11 cellular contexts compared by ENCODE assay signal in the genomic region with DNA sequence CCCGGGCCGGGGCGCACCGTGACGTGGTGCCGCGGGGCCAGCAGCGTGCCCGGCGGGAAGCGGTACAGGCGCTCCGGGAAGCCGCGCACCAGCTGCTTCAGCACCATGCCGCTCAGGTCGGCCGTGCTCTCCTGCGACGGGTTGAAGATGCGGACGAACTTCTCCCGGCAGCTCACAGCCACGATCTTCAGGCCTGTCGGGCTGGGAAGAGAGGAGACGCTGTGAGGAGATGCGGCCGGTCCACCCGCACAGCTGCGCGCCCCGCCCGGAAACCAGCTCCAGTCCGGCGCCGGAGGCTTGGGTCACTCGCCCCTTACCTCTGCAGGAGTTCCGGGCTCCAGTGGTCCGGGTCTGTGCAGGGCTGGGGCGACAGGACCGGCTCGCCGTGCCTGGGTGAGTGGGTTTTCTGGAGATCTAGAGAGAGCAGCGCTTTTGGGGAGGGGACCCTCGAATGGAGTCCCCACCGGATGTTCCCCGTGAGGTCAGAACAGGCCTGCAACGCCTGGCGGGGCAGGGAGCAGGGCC. TPM values are rescaled to one million over a fixed set of nuclear protein-coding genes. Genes with fewer than 3 reads are reported as not detected.
DNase-seq lines count a peak whose midpoint lies in the region; ATAC-seq, FAIRE-seq and TF ChIP-seq lines count a peak whose summit lies in the region.
"Had no signal": no experiment of that assay in that cellular context is flagged by ENCODE, and none has a peak within 500 bp of the region (broad histone marks: within the 10 kb centered on the region; RNA-seq: fewer than 3 reads in every experiment).

No MANE protein-coding gene starts in this region.

- no peak overlapping the region for H3K4me2 ChIP-seq in IMR-90 (ENCODE audit: low read depth, low read length)

- H3K4me3 ChIP-seq in IMR-90 (ENCODE audit: insufficient read depth, low read depth, low read length) (no peak overlapping the region), epithelial cell of proximal tubule (ENCODE audit: low read depth, low read length) (peak overlapping the region; percentile 26), small intestine (ENCODE audit: low read depth in 1 of 2, low read length in 2 of 2) (peak overlapping the region in 1 of 2 donors; percentile 45)

- H4K5ac ChIP-seq in IMR-90 (ENCODE audit: low read depth, low read length), result no peak overlapping the region

- FAIRE-seq in small intestine (lab: Jason Lieb, UNC), result no peak

- in situ Hi-C loops in IMR-90 (cut with MboI; ENCODE audit: low sequenced_read_pairs), result no loop called here

- no peaks in the 10 kb centered on the region for H3K9me1 ChIP-seq in IMR-90 (ENCODE audit: insufficient read depth, low read length)

- peaks cover 6% of the 10 kb centered on the region; the same call in 1 of the 2 replicates for H4K20me1 ChIP-seq in IMR-90 (ENCODE audit: insufficient read depth, low read length)

- H2BK20ac ChIP-seq in IMR-90 (ENCODE audit: low read depth, low read length), result no peak overlapping the region

- no peak for TF ChIP-seq RAD21 in IMR-90 (IDR thresholded peaks at IDR 0.05; ENCODE audit: low read length)

- peak overlapping the region; percentile 72 for H2AK9ac ChIP-seq in IMR-90 (replicated peaks; ENCODE audit: low read depth, low read length, poor library complexity)

- H3K56ac ChIP-seq in IMR-90 (ENCODE audit: extremely low read depth, insufficient read depth, low read length), result no peak overlapping the region

- H3K36me3 ChIP-seq in IMR-90 (ENCODE audit: control insufficient read depth, insufficient read depth, low read length), result no peaks in the 10 kb centered on the region
- no peaks in the 10 kb centered on the region for H3K36me3 ChIP-seq in small intestine (ENCODE audit: control insufficient read depth in 2 of 2, insufficient read depth in 2 of 2, low read length in 2 of 2)

- WGBS in IMR-90 (ENCODE audit: extremely low coverage in 2 of 2, insufficient read length in 1 of 2), 2 experiments, result 7% methylated on average over 26 of the region's 49 CpGs; no CpG with 5 or more reads in 1 of the 2 experiments
- 11 to 22% (median 20%) methylated on average over 37 to 49 of the region's 49 CpGs for WGBS in small intestine, 3 donors

- H3K23ac ChIP-seq in IMR-90 (ENCODE audit: low read depth, low read length), result no peak overlapping the region

- H3K4me1 ChIP-seq in IMR-90 (ENCODE audit: control insufficient read depth, insufficient read depth, low read length) (peaks cover 7% of the 10 kb centered on the region), small intestine (ENCODE audit: control insufficient read depth in 2 of 2, insufficient read depth in 1 of 2, low read depth in 1 of 2, low read length in 1 of 2) (no peaks in the 10 kb centered on the region)

- H3K18ac ChIP-seq in IMR-90 (ENCODE audit: low read depth, low read length), result no peak overlapping the region

- H2BK15ac ChIP-seq in IMR-90 (ENCODE audit: low read depth, low read length), result no peak overlapping the region

- H3K14ac ChIP-seq in IMR-90 (replicated peaks; ENCODE audit: low read depth, low read length), result no peak overlapping the region

- H2BK5ac ChIP-seq in IMR-90 (ENCODE audit: low read depth, low read length, poor library complexity, severe bottlenecking), result no peak overlapping the region

- intact Hi-C loops in IMR-90 (cut with micrococcal nuclease) (loop anchor here (10.0 kb wide), 1 partner anchor 169 kb away; no protein-coding TSS in a partner anchor), posterior vena cava (cut with DNase I) (loop anchor here (10.0 kb wide), 1 partner anchor 169 kb away; no protein-coding TSS in a partner anchor)

- no peak overlapping the region for H4K91ac ChIP-seq in IMR-90 (ENCODE audit: insufficient read depth, low read depth, low read length)

- H4K8ac ChIP-seq in IMR-90 (ENCODE audit: low read depth in 2 of 2, low read length in 2 of 2), result no peak overlapping the region

- no TSS peak for BruUV-seq in IMR-90 (replicated peaks; lab: Mats Ljungman, UMichigan)

- no peak for TF ChIP-seq CTCF in IMR-90 (conservative IDR thresholded peaks at IDR 0.05; ENCODE audit: low read depth, low read length)
- no peak for TF ChIP-seq CTCF in epithelial cell of proximal tubule (conservative IDR thresholded peaks at IDR 0.05; ENCODE audit: low read depth, low read length)

- ATAC-seq in IMR-90 (ENCODE audit: low read depth) (no peak), GM18511 (IDR thresholded peaks at IDR 0.05; ENCODE audit: unreplicated experiment) (no peak), HG03025 (IDR thresholded peaks at IDR 0.05; ENCODE audit: low FRiP score, unreplicated experiment) (no peak)

- no peaks in the 10 kb centered on the region; a peak in 1 of 4 replicates for H3K79me1 ChIP-seq in IMR-90 (ENCODE audit: low read depth in 1 of 2, low read length in 2 of 2)

- TF ChIP-seq POLR2A in IMR-90 (IDR thresholded peaks at IDR 0.05; ENCODE audit: low read depth, low read length), result no peak

- no peak overlapping the region for H3K4ac ChIP-seq in IMR-90 (ENCODE audit: low read depth, low read length)

- dilution Hi-C loops in IMR-90 (cut with HindIII; ENCODE audit: low sequenced_read_pairs, unreplicated experiment), result no loop called here

- POLR2A ChIA-PET in IMR-90 (lab: Charles Lee; ENCODE audit: unreplicated experiment), result no interaction called here

- peak; percentile 68 for DNase-seq in NCI-H2227 (lab: John Stamatoyannopoulos, UW; ENCODE audit: unreplicated experiment)
- no peak for DNase-seq in NCI-H2227 treated with DMSO at 0.1 percent for 48 hours (lab: John Stamatoyannopoulos, UW)
- no peak for DNase-seq in IMR-90
- no peak for DNase-seq in epithelial cell of proximal tubule (ENCODE audit: low read depth)
- peak; percentile 30 for DNase-seq in small intestine
- DNase-seq in posterior vena cava (ENCODE audit: low spot score), result no peak
- DNase-seq: dorsolateral prefrontal cortex, NCI-H2029 had no signal

- no peak overlapping the region for H3K9ac ChIP-seq in IMR-90 (ENCODE audit: low read depth, low read length)

- CTCF ChIA-PET in IMR-90 (lab: Yijun Ruan, JAX), result no interaction called here

- H3K27ac ChIP-seq in IMR-90 (ENCODE audit: insufficient read depth, low read length) (no peak overlapping the region), small intestine (ENCODE audit: low read depth in 1 of 2, low read length in 1 of 2) (no peak overlapping the region)
- H3K27ac ChIP-seq: dorsolateral prefrontal cortex had no signal

- no peak overlapping the region for H2BK120ac ChIP-seq in IMR-90 (ENCODE audit: low read depth, low read length)

- H2AFZ ChIP-seq in IMR-90 (replicated peaks; ENCODE audit: low read length, poor library complexity), result peak overlapping the region; percentile 68

- no peak overlapping the region for H2AK5ac ChIP-seq in IMR-90 (ENCODE audit: low read depth, low read length)

- peaks cover 57% of the 10 kb centered on the region for H3K27me3 ChIP-seq in IMR-90 (ENCODE audit: control insufficient read depth, insufficient read depth, low read length)
- H3K27me3 ChIP-seq in small intestine (ENCODE audit: control insufficient read depth in 2 of 2, insufficient read depth in 2 of 2, low read length in 2 of 2), result no peaks in the 10 kb centered on the region

- H3K9me3 ChIP-seq in IMR-90 (ENCODE audit: control insufficient read depth, insufficient read depth, low read length), result no peaks in the 10 kb centered on the region
- H3K9me3 ChIP-seq in small intestine (ENCODE audit: control insufficient read depth, low read depth), result no peaks in the 10 kb centered on the region

TF ChIP-seq in IMR-90, 13 proteins besides CTCF, POLR2A, EP300 and RAD21 (continues in another document):
- no peak for TF ChIP-seq RFX5 (IDR thresholded peaks at IDR 0.05; ENCODE audit: low read depth, low read length)
- no peak for TF ChIP-seq BHLHE40 (IDR thresholded peaks at IDR 0.05; ENCODE audit: low read depth, low read length)
- no peak for TF ChIP-seq MXI1 (IDR thresholded peaks at IDR 0.05; ENCODE audit: borderline replicate concordance, low read depth, low read length)
- TF ChIP-seq MAFK (IDR thresholded peaks at IDR 0.05; ENCODE audit: low read depth, low read length), result no peak
- no peak for TF ChIP-seq CHD1 (IDR thresholded peaks at IDR 0.05; ENCODE audit: low read depth, low read length)

RNA-seq across cellular contexts. Expression of gene LMNTD2, which starts 4.3 kb away (rescaled TPM):
- total RNA-seq in IMR-90 (2012; rRNA removed) (0.18 and 0.28 TPM in 2 replicates), epithelial cell of proximal tubule (1.5 and 2.2 TPM in 2 replicates), posterior vena cava (under 1 TPM; 0.43 to 0.56 TPM)
- polyA plus RNA-seq in IMR-90 (2012; rRNA removed) (1.3 and 2.5 TPM in 2 replicates), small intestine (10 to 100 TPM in 2 of 3 donors, 1 to 10 TPM in 1; 4.7 to 26.4 (median 18.6) TPM)
- polyA plus RNA-seq in IMR-90 (2012; cell fraction: cytosol; rRNA removed), result 1.1 and 1.7 TPM in 2 replicates
- polyA plus RNA-seq in IMR-90 (2012; cell fraction: nucleus; rRNA removed; ENCODE audit: low replicate concordance), result 22.0 and 37.2 TPM in 2 replicates

RNA-seq across cellular contexts. Expression of gene RASSF7, which starts 4.5 kb away (rescaled TPM):
- 6.8 and 6.9 TPM in 2 replicates for total RNA-seq in IMR-90 (2012; rRNA removed)
- 18.5 and 24.2 TPM in 2 replicates for polyA plus RNA-seq in IMR-90 (2012; rRNA removed)
- 22.9 and 28.1 TPM in 2 replicates for polyA plus RNA-seq in IMR-90 (2012; cell fraction: cytosol; rRNA removed)
- 66.1 and 134 TPM in 2 replicates for polyA plus RNA-seq in IMR-90 (2012; cell fraction: nucleus; rRNA removed; ENCODE audit: low replicate concordance)
- 106 and 154 TPM in 2 replicates for total RNA-seq in epithelial cell of proximal tubule
- 100 to 1,000 TPM in 2 of 3 donors, 10 to 100 TPM in 1; 71.5 to 174 (median 169) TPM for polyA plus RNA-seq in small intestine
- total RNA-seq in posterior vena cava, result 1 to 10 TPM; 2.1 to 2.6 TPM

RNA-seq across cellular contexts. Expression of gene LRRC56, which starts 18.9 kb away (rescaled TPM):
- total RNA-seq in IMR-90 (2012; rRNA removed) (0.28 and 0.36 TPM in 2 replicates), epithelial cell of proximal tubule (0.87 and 1.6 TPM in 2 replicates), posterior vena cava (under 1 TPM; 0.43 to 0.56 TPM)
- polyA plus RNA-seq in IMR-90 (2012; rRNA removed) (1.3 and 1.7 TPM in 2 replicates), small intestine (1 to 10 TPM in 1 of 3 donors, under 1 TPM in 2; 0.54 to 1.2 (median 0.89) TPM)
- polyA plus RNA-seq in IMR-90 (2012; cell fraction: cytosol; rRNA removed), result 0.73 and 1.4 TPM in 2 replicates
- polyA plus RNA-seq in IMR-90 (2012; cell fraction: nucleus; rRNA removed; ENCODE audit: low replicate concordance), result 5.4 and 11.7 TPM in 2 replicates
- total RNA-seq: RPMI7951 had no signal

RNA-seq across cellular contexts. Expression of gene PHRF1, which starts 20.0 kb away (rescaled TPM):
- total RNA-seq in IMR-90 (2012; rRNA removed), result 10.9 and 12.2 TPM in 2 replicates
- 17.5 and 23.0 TPM in 2 replicates for polyA plus RNA-seq in IMR-90 (2012; rRNA removed)
- 16.8 and 17.0 TPM in 2 replicates for polyA plus RNA-seq in IMR-90 (2012; cell fraction: cytosol; rRNA removed)
- 34.6 and 53.2 TPM in 2 replicates for polyA plus RNA-seq in IMR-90 (2012; cell fraction: nucleus; rRNA removed; ENCODE audit: low replicate concordance)
- total RNA-seq in epithelial cell of proximal tubule, result 24.2 and 33.5 TPM in 2 replicates
- 10 to 100 TPM; 14.6 to 25.0 (median 22.1) TPM for polyA plus RNA-seq in small intestine
- total RNA-seq in posterior vena cava, result 10 to 100 TPM; 18.3 to 20.8 TPM

RNA-seq across cellular contexts. Expression of gene HRAS, which starts 20.9 kb away (rescaled TPM):
- total RNA-seq in IMR-90 (2012; rRNA removed), result 99.4 and 108 TPM in 2 replicates
- 123 and 154 TPM in 2 replicates for polyA plus RNA-seq in IMR-90 (2012; rRNA removed)
- 122 and 126 TPM in 2 replicates for polyA plus RNA-seq in IMR-90 (2012; cell fraction: cytosol; rRNA removed)
- 101 and 217 TPM in 2 replicates for polyA plus RNA-seq in IMR-90 (2012; cell fraction: nucleus; rRNA removed; ENCODE audit: low replicate concordance)
- total RNA-seq in epithelial cell of proximal tubule, result 63.2 and 128 TPM in 2 replicates
- polyA plus RNA-seq in small intestine, result 100 to 1,000 TPM in 2 of 3 donors, 10 to 100 TPM in 1; 57.0 to 142 (median 128) TPM
- 10 to 100 TPM; 37.2 to 48.5 TPM for total RNA-seq in posterior vena cava

Comparison
In these comparisons a context has a peak if more than half of its experiments do, and no peak if none do; other contexts are left out.
1. DNase-seq: peak in NCI-H2227 (single experiment) and small intestine (single experiment); none in NCI-H2227 treated with DMSO at 0.1 percent for 48 hours (single experiment), IMR-90 (single experiment), epithelial cell of proximal tubule (single experiment) and posterior vena cava (single experiment).
2. RNA of gene RASSF7, which starts 4.5 kb away (total RNA-seq): 106 to 154 TPM in epithelial cell of proximal tubule; 6.8 to 6.9 TPM in IMR-90 and 2.1 to 2.6 TPM in posterior vena cava; every median in the first group is over 10 times any median in the second.